ENCODE assay signal across 8 cellular contexts in the genomic region with DNA sequence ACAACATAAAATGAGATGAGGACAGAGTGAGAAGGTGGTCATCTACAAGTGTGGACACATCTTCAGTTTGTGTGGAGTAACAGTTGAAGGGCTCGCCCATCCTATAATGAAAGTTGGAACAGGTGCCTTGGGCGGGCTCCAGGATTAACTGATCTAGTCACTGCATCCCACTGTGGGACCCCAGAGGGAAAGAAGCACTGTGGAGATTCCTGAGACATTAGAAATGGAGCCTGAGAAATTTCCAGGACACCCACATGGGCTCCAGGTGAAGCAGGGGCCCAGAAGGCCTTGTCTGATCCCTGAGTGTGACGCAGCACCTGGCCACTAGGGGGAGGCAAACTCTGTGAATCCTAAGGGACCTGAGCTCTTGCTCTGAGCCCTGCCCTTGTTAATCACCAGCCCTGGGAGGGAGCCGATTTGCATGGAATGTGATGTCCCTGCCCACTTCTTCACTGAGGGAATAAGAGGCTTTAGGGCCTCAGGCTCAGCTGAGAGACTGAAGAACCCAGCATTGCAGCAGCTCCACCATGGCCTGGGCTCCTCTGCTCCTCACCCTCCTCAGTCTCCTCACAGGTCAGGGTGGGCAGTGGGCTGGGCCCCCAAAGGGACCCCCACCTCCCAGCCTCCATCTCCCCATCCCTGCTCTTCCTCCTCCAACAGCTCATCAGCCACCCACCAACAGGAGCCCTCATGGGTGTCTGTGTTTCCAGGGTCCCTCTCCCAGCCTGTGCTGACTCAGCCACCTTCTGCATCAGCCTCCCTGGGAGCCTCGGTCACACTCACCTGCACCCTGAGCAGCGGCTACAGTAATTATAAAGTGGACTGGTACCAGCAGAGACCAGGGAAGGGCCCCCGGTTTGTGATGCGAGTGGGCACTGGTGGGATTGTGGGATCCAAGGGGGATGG.
DNase-seq lines count a peak whose midpoint lies in the region; ATAC-seq and TF ChIP-seq lines count a peak whose summit lies in the region.

No MANE protein-coding gene starts in this region.

- peak overlapping the region in 4 of 11 experiments; percentile 12 to 49 (median 28); a peak in 7 of 22 replicates for H3K27ac ChIP-seq in BLaER1 treated with 17β-estradiol and CSF1 and Interleukin-3, amounts not matched to agents 10 nM and 100 nM

- no peak overlapping the region for H3K9ac ChIP-seq in BLaER1 treated with 17β-estradiol and CSF1 and Interleukin-3, amounts not matched to agents 10 nM and 100 nM

- POLR2A ChIA-PET in HEK293T (lab: Yijun Ruan, JAX): no interaction called here

- no peaks in the 10 kb centered on the region for H3K36me3 ChIP-seq in BLaER1 treated with 17β-estradiol and CSF1 and Interleukin-3, amounts not matched to agents 10 nM and 100 nM

- H3K4me2 ChIP-seq in BLaER1 treated with 17β-estradiol and CSF1 and Interleukin-3, amounts not matched to agents 10 nM and 100 nM: peak overlapping the region; percentile 58 to 84 (median 72)

- intact Hi-C loops in Right ventricle myocardium superior (cut with DNase I): no loop called here

- peaks cover 0 to 8% (median 0%) of the 10 kb centered on the region in 11 experiments; a peak in 2 of 22 replicates for H3K27me3 ChIP-seq in BLaER1 treated with 17β-estradiol and CSF1 and Interleukin-3, amounts not matched to agents 10 nM and 100 nM

- ATAC-seq in Right ventricle myocardium superior (ENCODE audit: poor library complexity) (no peak), HG03025 (IDR thresholded peaks at IDR 0.05; ENCODE audit: low FRiP score, unreplicated experiment) (no peak), HG02852 (IDR thresholded peaks at IDR 0.05; ENCODE audit: unreplicated experiment) (no peak)

- DNase-seq in HEK293T (ENCODE audit: extremely low spot score) (peak; percentile 80), OCI-M1 (lab: John Stamatoyannopoulos, UW) (peak; percentile 71), Right ventricle myocardium superior (peak; percentile 57)
- peak; percentile 40 for DNase-seq in activated T-helper 9 cell treated with anti-CD3 and anti-CD28 coated beads, Interleukin-2, amount 50 U/mL, for 16 hours (ENCODE audit: low read depth)
- peak; percentile 24 to 67 for DNase-seq in stimulated activated CD4-positive, alpha-beta T cell treated with anti-CD3 and anti-CD28 coated beads, Interleukin-12 subunit alpha, Interleukin-12 subunit beta, amount 100 ng/mL, for 24 hours (ENCODE audit: low read depth in 2 of 2)

- H3K4me1 ChIP-seq in BLaER1 treated with 17β-estradiol and CSF1 and Interleukin-3, amounts not matched to agents 10 nM and 100 nM: peaks cover 25 to 54% (median 48%) of the 10 kb centered on the region in 10 experiments

- peaks cover 0 to 5% (median 0%) of the 10 kb centered on the region in 11 experiments; a peak in 1 of 22 replicates for H4K20me1 ChIP-seq in BLaER1 treated with 17β-estradiol and CSF1 and Interleukin-3, amounts not matched to agents 10 nM and 100 nM

- peaks cover 0 to 4% (median 0%) of the 10 kb centered on the region in 11 experiments; a peak in 6 of 22 replicates for H3K9me3 ChIP-seq in BLaER1 treated with 17β-estradiol and CSF1 and Interleukin-3, amounts not matched to agents 10 nM and 100 nM (replicated peaks in 1 of 11)

- no peak overlapping the region for H3K4me3 ChIP-seq in BLaER1 treated with 17β-estradiol and CSF1 and Interleukin-3, amounts not matched to agents 10 nM and 100 nM

- CTCF ChIA-PET in HEK293T (lab: Yijun Ruan, JAX): interaction anchor here (0.5 to 1.1 kb wide), 13 partner anchors 11 to 337 kb away, joined by 3 to 7 read pairs (median 3); partner anchors contain the start of gene ZNF280B

TF ChIP-seq in HEK293T, 16 proteins besides CTCF, POLR2A, EP300 and RAD21:
- TF ChIP-seq NFRKB (IDR thresholded peaks at IDR 0.05): no peak
- no peak for TF ChIP-seq TARDBP (IDR thresholded peaks at IDR 0.05)
- TF ChIP-seq SP1 (IDR thresholded peaks at IDR 0.05): no peak
- no peak for TF ChIP-seq L3MBTL2 (conservative IDR thresholded peaks at IDR 0.05)
- no peak for TF ChIP-seq FOXK2 (IDR thresholded peaks at IDR 0.05)
- no peak for TF ChIP-seq CTBP1 (IDR thresholded peaks at IDR 0.05; ENCODE audit: borderline replicate concordance)
- TF ChIP-seq LEF1 (IDR thresholded peaks at IDR 0.05; ENCODE audit: borderline replicate concordance): no peak
- no peak for TF ChIP-seq FOXM1 (IDR thresholded peaks at IDR 0.05; ENCODE audit: borderline replicate concordance)
- no peak for TF ChIP-seq HDGF (IDR thresholded peaks at IDR 0.05; ENCODE audit: borderline replicate concordance)
- TF ChIP-seq ZNF384 (IDR thresholded peaks at IDR 0.05): no peak
- no peak for TF ChIP-seq SUZ12 (IDR thresholded peaks at IDR 0.05)
- TF ChIP-seq ARNT (IDR thresholded peaks at IDR 0.05): no peak
- TF ChIP-seq FOXA1 (IDR thresholded peaks at IDR 0.05): no peak
- no peak for TF ChIP-seq ELF4 (IDR thresholded peaks at IDR 0.05)
- TF ChIP-seq, protein P1, sequence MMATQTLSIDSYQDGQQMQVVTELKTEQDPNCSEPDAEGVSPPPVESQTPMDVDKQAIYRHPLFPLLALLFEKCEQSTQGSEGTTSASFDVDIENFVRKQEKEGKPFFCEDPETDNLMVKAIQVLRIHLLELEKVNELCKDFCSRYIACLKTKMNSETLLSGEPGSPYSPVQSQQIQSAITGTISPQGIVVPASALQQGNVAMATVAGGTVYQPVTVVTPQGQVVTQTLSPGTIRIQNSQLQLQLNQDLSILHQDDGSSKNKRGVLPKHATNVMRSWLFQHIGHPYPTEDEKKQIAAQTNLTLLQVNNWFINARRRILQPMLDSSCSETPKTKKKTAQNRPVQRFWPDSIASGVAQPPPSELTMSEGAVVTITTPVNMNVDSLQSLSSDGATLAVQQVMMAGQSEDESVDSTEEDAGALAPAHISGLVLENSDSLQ (IDR thresholded peaks at IDR 0.05): no peak
- TF ChIP-seq BHLHE40 (IDR thresholded peaks at IDR 0.05; ENCODE audit: borderline replicate concordance): no peak
TF ChIP-seq in HEK293T: peak in this region for 0.
